In genomic region chr11:128504489-128504888, GRCh38 we compare ENCODE assay signal across 13 cellular contexts.
DNase-seq lines count a peak whose midpoint lies in the region; ATAC-seq and TF ChIP-seq lines count a peak whose summit lies in the region.
"Had no signal": no experiment of that assay in that cellular context is flagged by ENCODE, and none has a peak within 500 bp of the region (broad histone marks: within the 10 kb centered on the region; RNA-seq: fewer than 3 reads in every experiment).

No MANE protein-coding gene starts in this region.

- H3K9me3 Mint-ChIP-seq in activated CD4-positive, alpha-beta T cell treated with anti-CD3 and anti-CD28 coated beads, Interleukin-2, amount 10 ng/mL, durations not matched to agents 7 days and 5 days, result no peaks in the 10 kb centered on the region
- H3K9me3 Mint-ChIP-seq in activated CD4-positive, alpha-beta memory T cell treated with anti-CD3 and anti-CD28 coated beads for 36 hours, result no peaks in the 10 kb centered on the region
- no peaks in the 10 kb centered on the region for H3K9me3 Mint-ChIP-seq in Caco-2 (ENCODE audit: unreplicated experiment)

- CTCF ChIA-PET in activated CD4-positive, alpha-beta T cell treated with anti-CD3 and anti-CD28 coated beads, Interleukin-2, amount 10 ng/mL, durations not matched to agents 7 days and 5 days (lab: Charles Lee), result interaction anchor here (0.7 to 2.7 kb wide), 17 partner anchors 7 to 465 kb away, joined by 3 to 18 read pairs (median 4); no protein-coding TSS in a partner anchor
- CTCF ChIA-PET in activated CD4-positive, alpha-beta memory T cell treated with anti-CD3 and anti-CD28 coated beads for 36 hours (lab: Charles Lee), result interaction anchor here (0.6 to 20.7 kb wide), 18 partner anchors 11 to 347 kb away, joined by 3 to 264 read pairs (median 5); no protein-coding TSS in a partner anchor
- CTCF ChIA-PET in Caco-2 (lab: Charles Lee) (no interaction called here), PC-9 (lab: Charles Lee) (interaction anchor here (1.0 kb wide), 1 partner anchor 125 kb away, joined by 4 read pairs; no protein-coding TSS in a partner anchor)

- POLR2A ChIA-PET in activated CD4-positive, alpha-beta T cell treated with anti-CD3 and anti-CD28 coated beads, Interleukin-2, amount 10 ng/mL, durations not matched to agents 7 days and 5 days (lab: Charles Lee), result interaction anchor here (0.5 to 1.0 kb wide), 4 partner anchors 12 to 1310 kb away, joined by 3 to 5 read pairs (median 3); no protein-coding TSS in a partner anchor
- POLR2A ChIA-PET in activated CD4-positive, alpha-beta memory T cell treated with anti-CD3 and anti-CD28 coated beads for 36 hours (lab: Charles Lee), result interaction anchor here (0.6 to 22.3 kb wide), 12 partner anchors 12 to 216 kb away, joined by 3 to 600 read pairs (median 8); no protein-coding TSS in a partner anchor
- POLR2A ChIA-PET in Caco-2 (lab: Charles Lee) (no interaction called here), PC-9 (lab: Charles Lee; ENCODE audit: unreplicated experiment) (interaction anchor here (0.6 kb wide), 1 partner anchor 69 kb away, joined by 3 read pairs; no protein-coding TSS in a partner anchor)

- H3K4me2 ChIP-seq in PC-9, result no peak overlapping the region

- H3K27me3 ChIP-seq in spleen (replicated peaks in 1 of 7) (no peaks in the 10 kb centered on the region), Caco-2 (replicated peaks; ENCODE audit: control insufficient read depth, insufficient read depth, low read length) (no peaks in the 10 kb centered on the region), PC-9 (ENCODE audit: insufficient read depth, low read depth) (no peaks in the 10 kb centered on the region)

- H3F3A ChIP-seq in PC-9 (ENCODE audit: insufficient read depth, low read depth), result peaks cover 22% of the 10 kb centered on the region

- peaks cover 73% of the 10 kb centered on the region for H3K79me2 ChIP-seq in PC-9 (ENCODE audit: low read depth)

- H3K36me3 ChIP-seq in spleen (peaks cover 0 to 78% (median 14%) of the 10 kb centered on the region in 6 donors), Caco-2 (ENCODE audit: control insufficient read depth, insufficient read depth, low read length) (no peaks in the 10 kb centered on the region), PC-9 (ENCODE audit: low read depth) (no peaks in the 10 kb centered on the region)

- no peaks in the 10 kb centered on the region for H3K27me3 Mint-ChIP-seq in activated CD4-positive, alpha-beta T cell treated with anti-CD3 and anti-CD28 coated beads, Interleukin-2, amount 10 ng/mL, durations not matched to agents 7 days and 5 days
- H3K27me3 Mint-ChIP-seq in activated CD4-positive, alpha-beta memory T cell treated with anti-CD3 and anti-CD28 coated beads for 36 hours, result no peaks in the 10 kb centered on the region
- peaks cover 3% of the 10 kb centered on the region for H3K27me3 Mint-ChIP-seq in Caco-2 (ENCODE audit: insufficient read depth, unreplicated experiment)

- H3K4me1 ChIP-seq in spleen, result peaks cover 94 to 100% (median 100%) of the 10 kb centered on the region in 6 donors
- H3K4me1 ChIP-seq in Caco-2, result no peaks in the 10 kb centered on the region; the same call in 1 of the 2 replicates
- peaks cover 63% of the 10 kb centered on the region for H3K4me1 ChIP-seq in PC-9 (replicated peaks; ENCODE audit: insufficient read depth)

- no peak overlapping the region for H2AFZ ChIP-seq in PC-9

- H3K27ac Mint-ChIP-seq in activated CD4-positive, alpha-beta T cell treated with anti-CD3 and anti-CD28 coated beads, Interleukin-2, amount 10 ng/mL, durations not matched to agents 7 days and 5 days, result peak overlapping the region; percentile 89
- H3K27ac Mint-ChIP-seq in activated CD4-positive, alpha-beta memory T cell treated with anti-CD3 and anti-CD28 coated beads for 36 hours, result peak overlapping the region; percentile 96
- no peak overlapping the region for H3K27ac Mint-ChIP-seq in Caco-2 (ENCODE audit: unreplicated experiment)

- H3K4me3 ChIP-seq in fibroblast of mammary gland (ENCODE audit: control insufficient read depth, low read depth, low read length), result no peak overlapping the region
- peak overlapping the region in 1 of 8 donors; percentile 73 for H3K4me3 ChIP-seq in spleen
- no peak overlapping the region for H3K4me3 ChIP-seq in Caco-2 (ENCODE audit: low read depth, low read length)
- no peak overlapping the region for H3K4me3 ChIP-seq in PC-9

- no peaks in the 10 kb centered on the region for H3K9me2 ChIP-seq in PC-9 (ENCODE audit: insufficient read depth)

- no peaks in the 10 kb centered on the region for H3K9me3 ChIP-seq in spleen
- no peaks in the 10 kb centered on the region for H3K9me3 ChIP-seq in Caco-2
- H3K9me3 ChIP-seq in PC-9 (ENCODE audit: insufficient read depth, low read depth), result no peaks in the 10 kb centered on the region

- peak overlapping the region; percentile 71 for H3K4me3 Mint-ChIP-seq in activated CD4-positive, alpha-beta T cell treated with anti-CD3 and anti-CD28 coated beads, Interleukin-2, amount 10 ng/mL, durations not matched to agents 7 days and 5 days
- peak overlapping the region; percentile 63 for H3K4me3 Mint-ChIP-seq in activated CD4-positive, alpha-beta memory T cell treated with anti-CD3 and anti-CD28 coated beads for 36 hours
- no peak overlapping the region for H3K4me3 Mint-ChIP-seq in Caco-2 (ENCODE audit: unreplicated experiment)

- no peak for ATAC-seq in GM18873 (IDR thresholded peaks at IDR 0.05; ENCODE audit: low FRiP score, unreplicated experiment)

- TF ChIP-seq CTCF in fibroblast of mammary gland (conservative IDR thresholded peaks at IDR 0.05; ENCODE audit: control insufficient read depth, insufficient read depth, low read depth, low read length) (no peak), spleen (IDR thresholded peaks at IDR 0.05 in 8 of 11, conservative IDR thresholded peaks at IDR 0.05 in 3 of 11) (no peak), Caco-2 (IDR thresholded peaks at IDR 0.05; ENCODE audit: insufficient read depth in 1 of 2, low read depth in 1 of 2, low read length in 1 of 2, severe bottlenecking in 1 of 2, unreplicated experiment in 1 of 2) (no peak), PC-9 (conservative IDR thresholded peaks at IDR 0.05) (no peak)

- H3K27ac ChIP-seq in spleen (peak overlapping the region in 7 of 8 donors; percentile 60 to 99 (median 95)), PC-9 (no peak overlapping the region)

- no peak for DNase-seq in activated CD4-positive, alpha-beta T cell treated with anti-CD3 and anti-CD28 coated beads, Interleukin-2, amount 10 ng/mL, durations not matched to agents 7 days and 5 days
- no peak for DNase-seq in activated CD4-positive, alpha-beta T cell treated with anti-CD3 and anti-CD28 coated beads, Interleukin-2, amount 50 U/mL, for 1 hour
- DNase-seq in activated CD4-positive, alpha-beta memory T cell treated with anti-CD3 and anti-CD28 coated beads for 36 hours, result no peak
- DNase-seq in fibroblast of mammary gland (ENCODE audit: low read depth), result peak; percentile 57
- DNase-seq in spleen, result no peak
- no peak for DNase-seq in Caco-2
- no peak for DNase-seq in PC-9
- DNase-seq: ACHN, dermis blood vessel endothelial cell, Kasumi-1, NCI-H345, SHP77 treated with DMSO at 0.1 percent for 48 hours had no signal

- peaks cover 95% of the 10 kb centered on the region for H3K4me1 Mint-ChIP-seq in activated CD4-positive, alpha-beta T cell treated with anti-CD3 and anti-CD28 coated beads, Interleukin-2, amount 10 ng/mL, durations not matched to agents 7 days and 5 days
- H3K4me1 Mint-ChIP-seq in activated CD4-positive, alpha-beta memory T cell treated with anti-CD3 and anti-CD28 coated beads for 36 hours (ENCODE audit: low read depth), result peaks cover 89% of the 10 kb centered on the region
- peaks cover 9% of the 10 kb centered on the region for H3K4me1 Mint-ChIP-seq in Caco-2 (ENCODE audit: low read depth, unreplicated experiment)

- peaks cover 90% of the 10 kb centered on the region for H3K36me3 Mint-ChIP-seq in activated CD4-positive, alpha-beta T cell treated with anti-CD3 and anti-CD28 coated beads, Interleukin-2, amount 10 ng/mL, durations not matched to agents 7 days and 5 days (ENCODE audit: low read depth)
- H3K36me3 Mint-ChIP-seq in activated CD4-positive, alpha-beta memory T cell treated with anti-CD3 and anti-CD28 coated beads for 36 hours, result peaks cover 85% of the 10 kb centered on the region
- H3K36me3 Mint-ChIP-seq in Caco-2 (ENCODE audit: insufficient read depth, unreplicated experiment), result peaks cover 7% of the 10 kb centered on the region

- intact Hi-C loops in activated CD4-positive, alpha-beta memory T cell treated with anti-CD3 and anti-CD28 coated beads for 36 hours (cut with micrococcal nuclease), result loop anchor here (5.0 to 10.0 kb wide), 2 partner anchors 332 to 470 kb away; no protein-coding TSS in a partner anchor
- intact Hi-C loops in spleen (cut with DNase I; ENCODE audit: low total_unique reads), result no loop called here
- intact Hi-C loops in Caco-2 (cut with micrococcal nuclease; ENCODE audit: unreplicated experiment), result no loop called here
- intact Hi-C loops in PC-9 (cut with micrococcal nuclease; ENCODE audit: unreplicated experiment), result no loop called here

- no TSS peak for BruUV-seq in Caco-2 (replicated peaks; lab: Mats Ljungman, UMichigan)
- no TSS peak for BruUV-seq in PC-9 (replicated peaks; lab: Mats Ljungman, UMichigan)

- no peak for TF ChIP-seq POLR2A in spleen (IDR thresholded peaks at IDR 0.05)

- H4K20me1 ChIP-seq in PC-9 (ENCODE audit: insufficient read depth), result no peaks in the 10 kb centered on the region

- 75 to 89% (median 86%) methylated on average over 2 of the region's 2 CpGs for WGBS in spleen, 5 donors
